ENCODE assay signal across 21 cellular contexts in genomic region chr4:88276952-88277710, GRCh38. TPM values are rescaled to one million over a fixed set of nuclear protein-coding genes. Genes with fewer than 3 reads are reported as not detected.
A peak's percentile ranks its signal among the peaks of the same experiment; 100 is the strongest.
DNase-seq lines count a peak whose midpoint lies in the region; ATAC-seq and TF ChIP-seq lines count a peak whose summit lies in the region.
"Had no signal": no experiment of that assay in that cellular context is flagged by ENCODE, and none has a peak within 500 bp of the region (broad histone marks: within the 10 kb centered on the region; RNA-seq: fewer than 3 reads in every experiment).

No MANE protein-coding gene starts in this region.

- no peak for DNase-seq in Right ventricle myocardium superior
- no peak for DNase-seq in cardiac septum (ENCODE audit: low spot score)
- peak; percentile 37 for DNase-seq in esophagus muscularis mucosa (ENCODE audit: extremely low spot score)
- DNase-seq in upper lobe of right lung = no peak
- DNase-seq in HFFc6 = no peak
- DNase-seq in mesothelial cell of epicardium (ENCODE audit: low spot score in 2 of 2, unreplicated experiment in 2 of 2) = no peak
- no peak for DNase-seq in activated T-cell treated with anti-CD3 and anti-CD28 coated beads, Interleukin-2, amount 50 U/mL, for 48 hours
- DNase-seq: activated CD8-positive, alpha-beta memory T cell treated with anti-CD3 and anti-CD28 coated beads for 24 hours; activated effector memory CD4-positive, alpha-beta T cell treated with anti-CD3 and anti-CD28 coated beads, Interleukin-2, amount 50 U/mL, for 16 hours; dermis blood vessel endothelial cell; head of caudate nucleus; midbrain; NCI-H1694 treated with DMSO at 0.1 percent for 48 hours; NCI-H510A treated with DMSO at 0.1 percent for 48 hours; pancreas; SK-N-SH; upper lobe of left lung had no signal

- no peaks in the 10 kb centered on the region for H3K9me3 Mint-ChIP-seq in HFFc6
- H3K9me3 Mint-ChIP-seq in mesothelial cell of epicardium = peaks cover 13% of the 10 kb centered on the region

- H3K27me3 ChIP-seq in Loucy (ENCODE audit: insufficient read depth, low read length, poor library complexity, severe bottlenecking) (no peaks in the 10 kb centered on the region), esophagus muscularis mucosa (no peaks in the 10 kb centered on the region), upper lobe of right lung (no peaks in the 10 kb centered on the region)
- H3K27me3 ChIP-seq: pancreas, upper lobe of left lung had no signal

- H3K4me1 ChIP-seq in Loucy (ENCODE audit: insufficient read depth, low read length, poor library complexity, severe bottlenecking) (peaks cover 77% of the 10 kb centered on the region), esophagus muscularis mucosa (peaks cover 11 to 28% (median 24%) of the 10 kb centered on the region in 4 donors), upper lobe of right lung (peaks cover 14% of the 10 kb centered on the region)

- H3K36me3 ChIP-seq in Loucy (ENCODE audit: insufficient read depth, low read length) = peaks cover 4% of the 10 kb centered on the region; the same call in 1 of the 2 replicates
- H3K36me3 ChIP-seq in esophagus muscularis mucosa = peaks cover 0 to 14% (median 9%) of the 10 kb centered on the region in 4 donors
- peaks cover under 1% of the 10 kb centered on the region for H3K36me3 ChIP-seq in upper lobe of right lung
- H3K36me3 ChIP-seq: pancreas, upper lobe of left lung had no signal

- H3K36me3 Mint-ChIP-seq in HFFc6 (ENCODE audit: low read depth) = peaks cover 10% of the 10 kb centered on the region; the same call in 1 of the 2 replicates
- peaks cover 20% of the 10 kb centered on the region for H3K36me3 Mint-ChIP-seq in mesothelial cell of epicardium

- peaks cover 31% of the 10 kb centered on the region for H3K4me1 Mint-ChIP-seq in HFFc6 (ENCODE audit: low read depth)
- H3K4me1 Mint-ChIP-seq in mesothelial cell of epicardium = peaks cover 4% of the 10 kb centered on the region

- peaks cover 21% of the 10 kb centered on the region for H4K20me1 ChIP-seq in Loucy (ENCODE audit: insufficient read depth, low read length, poor library complexity, severe bottlenecking)

- peak overlapping the region; percentile 86 for H3K4me2 ChIP-seq in Loucy (ENCODE audit: low read depth, low read length, poor library complexity, severe bottlenecking)
- H3K4me2 ChIP-seq: SK-N-SH had no signal

- no peak overlapping the region for H3K27ac Mint-ChIP-seq in HFFc6
- no peak overlapping the region for H3K27ac Mint-ChIP-seq in mesothelial cell of epicardium

- H3K9me3 ChIP-seq in Loucy (ENCODE audit: insufficient read depth, low read depth, low read length) = 0 out of 2 replicates have a peak, but pooled peaks cover 8% of the 10 kb centered on the region
- no peaks in the 10 kb centered on the region for H3K9me3 ChIP-seq in esophagus muscularis mucosa
- H3K9me3 ChIP-seq in upper lobe of right lung = no peaks in the 10 kb centered on the region
- H3K9me3 ChIP-seq: pancreas, SK-N-SH, upper lobe of left lung had no signal

- H3F3A ChIP-seq in Loucy (ENCODE audit: low read depth) = peaks cover 4% of the 10 kb centered on the region; the same call in 1 of the 2 replicates

- H3K4me3 ChIP-seq in Loucy (ENCODE audit: low read length, poor library complexity, severe bottlenecking) (no peak overlapping the region), esophagus muscularis mucosa (no peak overlapping the region), upper lobe of right lung (peak overlapping the region; percentile 21)
- H3K4me3 ChIP-seq: pancreas, skin epidermis, upper lobe of left lung had no signal

- H3K4me3 Mint-ChIP-seq in HFFc6 = no peak overlapping the region
- H3K4me3 Mint-ChIP-seq in mesothelial cell of epicardium = no peak overlapping the region

- intact Hi-C loops in Right ventricle myocardium superior (cut with DNase I) (loop anchor here (10.0 kb wide), 1 partner anchor 52 kb away; no protein-coding TSS in a partner anchor), cardiac septum (cut with DNase I) (no loop called here), esophagus muscularis mucosa (cut with DNase I) (no loop called here), upper lobe of right lung (cut with DNase I) (no loop called here)

- H2AFZ ChIP-seq in Loucy (ENCODE audit: low read length) = no peak overlapping the region

- H3K9me2 ChIP-seq in Loucy (replicated peaks; ENCODE audit: low read depth, low read length) = no peaks in the 10 kb centered on the region
- H3K9me2 ChIP-seq: SK-N-SH had no signal

- peaks cover 70% of the 10 kb centered on the region for H3K79me2 ChIP-seq in Loucy (ENCODE audit: insufficient read depth, low read length)

- 97% methylated on average over 8 of the region's 8 CpGs for WGBS in esophagus muscularis mucosa

- no peak overlapping the region for H3K9ac ChIP-seq in Loucy (ENCODE audit: low read depth, low read length, poor library complexity, severe bottlenecking)
- H3K9ac ChIP-seq: SK-N-SH had no signal

- TF ChIP-seq CTCF in Loucy (conservative IDR thresholded peaks at IDR 0.05; ENCODE audit: low read length) (no peak), esophagus muscularis mucosa (IDR thresholded peaks at IDR 0.05) (no peak), upper lobe of right lung (IDR thresholded peaks at IDR 0.05) (no peak), HFFc6 (IDR thresholded peaks at IDR 0.05) (no peak), mesothelial cell of epicardium (IDR thresholded peaks at IDR 0.05; ENCODE audit: unreplicated experiment) (no peak)

- H3K27ac ChIP-seq in esophagus muscularis mucosa (replicated peaks in 1 of 4) (no peak overlapping the region), upper lobe of right lung (no peak overlapping the region)
- H3K27ac ChIP-seq: HL-60, pancreas, skin epidermis, upper lobe of left lung, VCaP had no signal

- H3K27me3 Mint-ChIP-seq in HFFc6 (ENCODE audit: insufficient read depth) = peaks cover 2% of the 10 kb centered on the region
- no peaks in the 10 kb centered on the region for H3K27me3 Mint-ChIP-seq in mesothelial cell of epicardium (ENCODE audit: low read depth)

- TF ChIP-seq EP300 in esophagus muscularis mucosa (IDR thresholded peaks at IDR 0.05) = no peak

- ATAC-seq in Right ventricle myocardium superior (ENCODE audit: poor library complexity) (peak; percentile 18), upper lobe of right lung (peak; percentile 72)

- TF ChIP-seq POLR2A in esophagus muscularis mucosa (IDR thresholded peaks at IDR 0.05; ENCODE audit: low read depth) = no peak

RNA-seq across cellular contexts. Expression of gene PPM1K, which starts 7.2 kb away (rescaled TPM):
- total RNA-seq in Right ventricle myocardium superior (160 TPM), cardiac septum (210 TPM), esophagus muscularis mucosa (10 to 100 TPM; 35.7 to 54.2 (median 38.3) TPM), upper lobe of right lung (37.7 TPM), mesothelial cell of epicardium (15.9 to 18.6 TPM (median 18.1 TPM) in 3 replicates)
- total RNA-seq in HFFc6 (2021; fragmentation: NEBNext Ultra II Directional; extraction: Animal tissue kit (Norgen Biotek cat#: 25700)) = 10 to 100 TPM in 1 of 6 experiments, 1 to 10 TPM in 5; 5.8 to 11.6 (median 6.7) TPM
